In the genomic region with DNA sequence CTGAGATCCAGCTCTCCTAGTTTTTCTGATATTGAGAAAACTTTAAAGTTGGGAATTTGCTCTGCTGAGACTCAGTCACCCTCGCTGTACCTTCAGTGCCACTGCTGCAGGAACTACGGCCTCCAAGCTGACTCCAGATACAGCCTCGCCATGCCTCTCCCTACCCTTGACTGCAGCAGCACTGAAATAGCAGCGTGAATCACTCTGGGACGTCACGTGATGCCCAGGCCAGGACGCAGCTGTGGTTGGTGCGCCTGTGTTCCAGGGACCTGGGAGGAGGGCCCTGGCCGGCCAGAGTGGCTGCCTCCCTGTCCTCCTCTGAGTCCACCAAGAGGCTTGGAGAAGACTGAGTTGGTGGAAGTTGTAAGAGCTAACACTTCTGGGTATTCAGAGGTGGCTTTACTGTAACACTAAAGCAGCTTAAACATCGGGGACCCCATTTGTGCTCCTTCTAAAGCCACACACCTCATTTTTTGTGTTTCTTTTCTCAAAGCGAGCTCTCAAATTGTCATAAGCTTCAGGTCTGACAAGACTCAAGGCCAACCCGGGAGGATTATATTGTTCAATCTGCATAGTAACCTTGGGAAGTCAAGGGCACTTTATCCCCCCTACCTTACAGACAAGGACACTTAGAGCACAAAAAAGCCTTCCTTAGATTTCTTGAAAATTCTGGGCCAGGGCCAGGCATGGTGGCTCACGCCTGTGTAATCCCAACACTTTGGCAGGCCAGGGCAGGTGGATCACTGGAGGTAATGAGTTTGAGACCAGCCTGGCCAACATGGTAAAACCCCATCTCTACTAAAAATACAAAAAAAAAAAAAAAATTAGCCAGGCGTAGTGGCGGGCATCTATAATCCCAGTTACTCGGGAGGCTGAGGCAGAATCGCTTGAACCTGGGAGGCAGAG, we compare ENCODE assay signal across 1 cellular context.
TF ChIP-seq lines count a peak whose summit lies in the region.

No MANE protein-coding gene starts in this region.

TF ChIP-seq in HepG2, 621 proteins besides CTCF, POLR2A, EP300 and RAD21 (continued from another document and continues in another):
- TF ChIP-seq, protein P1, sequence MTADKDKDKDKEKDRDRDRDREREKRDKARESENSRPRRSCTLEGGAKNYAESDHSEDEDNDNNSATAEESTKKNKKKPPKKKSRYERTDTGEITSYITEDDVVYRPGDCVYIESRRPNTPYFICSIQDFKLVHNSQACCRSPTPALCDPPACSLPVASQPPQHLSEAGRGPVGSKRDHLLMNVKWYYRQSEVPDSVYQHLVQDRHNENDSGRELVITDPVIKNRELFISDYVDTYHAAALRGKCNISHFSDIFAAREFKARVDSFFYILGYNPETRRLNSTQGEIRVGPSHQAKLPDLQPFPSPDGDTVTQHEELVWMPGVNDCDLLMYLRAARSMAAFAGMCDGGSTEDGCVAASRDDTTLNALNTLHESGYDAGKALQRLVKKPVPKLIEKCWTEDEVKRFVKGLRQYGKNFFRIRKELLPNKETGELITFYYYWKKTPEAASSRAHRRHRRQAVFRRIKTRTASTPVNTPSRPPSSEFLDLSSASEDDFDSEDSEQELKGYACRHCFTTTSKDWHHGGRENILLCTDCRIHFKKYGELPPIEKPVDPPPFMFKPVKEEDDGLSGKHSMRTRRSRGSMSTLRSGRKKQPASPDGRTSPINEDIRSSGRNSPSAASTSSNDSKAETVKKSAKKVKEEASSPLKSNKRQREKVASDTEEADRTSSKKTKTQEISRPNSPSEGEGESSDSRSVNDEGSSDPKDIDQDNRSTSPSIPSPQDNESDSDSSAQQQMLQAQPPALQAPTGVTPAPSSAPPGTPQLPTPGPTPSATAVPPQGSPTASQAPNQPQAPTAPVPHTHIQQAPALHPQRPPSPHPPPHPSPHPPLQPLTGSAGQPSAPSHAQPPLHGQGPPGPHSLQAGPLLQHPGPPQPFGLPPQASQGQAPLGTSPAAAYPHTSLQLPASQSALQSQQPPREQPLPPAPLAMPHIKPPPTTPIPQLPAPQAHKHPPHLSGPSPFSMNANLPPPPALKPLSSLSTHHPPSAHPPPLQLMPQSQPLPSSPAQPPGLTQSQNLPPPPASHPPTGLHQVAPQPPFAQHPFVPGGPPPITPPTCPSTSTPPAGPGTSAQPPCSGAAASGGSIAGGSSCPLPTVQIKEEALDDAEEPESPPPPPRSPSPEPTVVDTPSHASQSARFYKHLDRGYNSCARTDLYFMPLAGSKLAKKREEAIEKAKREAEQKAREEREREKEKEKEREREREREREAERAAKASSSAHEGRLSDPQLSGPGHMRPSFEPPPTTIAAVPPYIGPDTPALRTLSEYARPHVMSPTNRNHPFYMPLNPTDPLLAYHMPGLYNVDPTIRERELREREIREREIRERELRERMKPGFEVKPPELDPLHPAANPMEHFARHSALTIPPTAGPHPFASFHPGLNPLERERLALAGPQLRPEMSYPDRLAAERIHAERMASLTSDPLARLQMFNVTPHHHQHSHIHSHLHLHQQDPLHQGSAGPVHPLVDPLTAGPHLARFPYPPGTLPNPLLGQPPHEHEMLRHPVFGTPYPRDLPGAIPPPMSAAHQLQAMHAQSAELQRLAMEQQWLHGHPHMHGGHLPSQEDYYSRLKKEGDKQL (CRISPR knock-in tag; IDR thresholded peaks at IDR 0.05; ENCODE audit: low read depth): no peak
- no peak for TF ChIP-seq ZNF207 (IDR thresholded peaks at IDR 0.05; ENCODE audit: borderline replicate concordance)
- no peak for TF ChIP-seq PHB2 (IDR thresholded peaks at IDR 0.05; ENCODE audit: partially characterized antibody)
- TF ChIP-seq, protein P2, sequence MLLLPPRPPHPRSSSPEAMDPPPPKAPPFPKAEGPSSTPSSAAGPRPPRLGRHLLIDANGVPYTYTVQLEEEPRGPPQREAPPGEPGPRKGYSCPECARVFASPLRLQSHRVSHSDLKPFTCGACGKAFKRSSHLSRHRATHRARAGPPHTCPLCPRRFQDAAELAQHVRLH (CRISPR knock-in tag; IDR thresholded peaks at IDR 0.05; ENCODE audit: borderline replicate concordance, low read depth): peak; percentile 53; the same call in 1 of the 2 replicates
- TF ChIP-seq, protein P3, sequence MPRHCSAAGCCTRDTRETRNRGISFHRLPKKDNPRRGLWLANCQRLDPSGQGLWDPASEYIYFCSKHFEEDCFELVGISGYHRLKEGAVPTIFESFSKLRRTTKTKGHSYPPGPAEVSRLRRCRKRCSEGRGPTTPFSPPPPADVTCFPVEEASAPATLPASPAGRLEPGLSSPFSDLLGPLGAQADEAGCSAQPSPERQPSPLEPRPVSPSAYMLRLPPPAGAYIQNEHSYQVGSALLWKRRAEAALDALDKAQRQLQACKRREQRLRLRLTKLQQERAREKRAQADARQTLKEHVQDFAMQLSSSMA (CRISPR knock-in tag; IDR thresholded peaks at IDR 0.05): no peak
- no peak for TF ChIP-seq CBFB (CRISPR knock-in tag; IDR thresholded peaks at IDR 0.05)
- TF ChIP-seq ZBTB8A (CRISPR knock-in tag; IDR thresholded peaks at IDR 0.05; ENCODE audit: borderline replicate concordance, low read depth): no peak
- TF ChIP-seq ZKSCAN8 (CRISPR knock-in tag; IDR thresholded peaks at IDR 0.05; ENCODE audit: borderline replicate concordance): no peak
- no peak for TF ChIP-seq KAT2B (IDR thresholded peaks at IDR 0.05; ENCODE audit: borderline replicate concordance, low read depth, low read length)
- no peak for TF ChIP-seq FOSL1 (CRISPR knock-in tag; IDR thresholded peaks at IDR 0.05; ENCODE audit: borderline replicate concordance)
- no peak for TF ChIP-seq GTF2F1 (IDR thresholded peaks at IDR 0.05; ENCODE audit: low read length)
- no peak for TF ChIP-seq ZNF841 (CRISPR knock-in tag; IDR thresholded peaks at IDR 0.05; ENCODE audit: borderline replicate concordance)
- TF ChIP-seq, protein P4, sequence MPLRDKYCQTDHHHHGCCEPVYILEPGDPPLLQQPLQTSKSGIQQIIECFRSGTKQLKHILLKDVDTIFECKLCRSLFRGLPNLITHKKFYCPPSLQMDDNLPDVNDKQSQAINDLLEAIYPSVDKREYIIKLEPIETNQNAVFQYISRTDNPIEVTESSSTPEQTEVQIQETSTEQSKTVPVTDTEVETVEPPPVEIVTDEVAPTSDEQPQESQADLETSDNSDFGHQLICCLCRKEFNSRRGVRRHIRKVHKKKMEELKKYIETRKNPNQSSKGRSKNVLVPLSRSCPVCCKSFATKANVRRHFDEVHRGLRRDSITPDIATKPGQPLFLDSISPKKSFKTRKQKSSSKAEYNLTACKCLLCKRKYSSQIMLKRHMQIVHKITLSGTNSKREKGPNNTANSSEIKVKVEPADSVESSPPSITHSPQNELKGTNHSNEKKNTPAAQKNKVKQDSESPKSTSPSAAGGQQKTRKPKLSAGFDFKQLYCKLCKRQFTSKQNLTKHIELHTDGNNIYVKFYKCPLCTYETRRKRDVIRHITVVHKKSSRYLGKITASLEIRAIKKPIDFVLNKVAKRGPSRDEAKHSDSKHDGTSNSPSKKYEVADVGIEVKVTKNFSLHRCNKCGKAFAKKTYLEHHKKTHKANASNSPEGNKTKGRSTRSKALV (CRISPR knock-in tag; IDR thresholded peaks at IDR 0.05): no peak
- no peak for TF ChIP-seq ZNF878 (CRISPR knock-in tag; IDR thresholded peaks at IDR 0.05)
- TF ChIP-seq SIX4 (CRISPR knock-in tag; IDR thresholded peaks at IDR 0.05): no peak
- no peak for TF ChIP-seq GZF1 (CRISPR knock-in tag; IDR thresholded peaks at IDR 0.05)
- no peak for TF ChIP-seq ZNF7 (CRISPR knock-in tag; IDR thresholded peaks at IDR 0.05)
- TF ChIP-seq ZC3H13 (CRISPR knock-in tag; IDR thresholded peaks at IDR 0.05): peak; percentile 87; the same call in 1 of the 2 replicates
- 0 out of 2 replicates have a peak, but pooled peaks have one; percentile 16 for TF ChIP-seq ATF7-NPFF (CRISPR knock-in tag; IDR thresholded peaks at IDR 0.05; ENCODE audit: low read depth)
- no peak for TF ChIP-seq GPN1 (CRISPR knock-in tag; IDR thresholded peaks at IDR 0.05; ENCODE audit: borderline replicate concordance)
- TF ChIP-seq, protein P5, sequence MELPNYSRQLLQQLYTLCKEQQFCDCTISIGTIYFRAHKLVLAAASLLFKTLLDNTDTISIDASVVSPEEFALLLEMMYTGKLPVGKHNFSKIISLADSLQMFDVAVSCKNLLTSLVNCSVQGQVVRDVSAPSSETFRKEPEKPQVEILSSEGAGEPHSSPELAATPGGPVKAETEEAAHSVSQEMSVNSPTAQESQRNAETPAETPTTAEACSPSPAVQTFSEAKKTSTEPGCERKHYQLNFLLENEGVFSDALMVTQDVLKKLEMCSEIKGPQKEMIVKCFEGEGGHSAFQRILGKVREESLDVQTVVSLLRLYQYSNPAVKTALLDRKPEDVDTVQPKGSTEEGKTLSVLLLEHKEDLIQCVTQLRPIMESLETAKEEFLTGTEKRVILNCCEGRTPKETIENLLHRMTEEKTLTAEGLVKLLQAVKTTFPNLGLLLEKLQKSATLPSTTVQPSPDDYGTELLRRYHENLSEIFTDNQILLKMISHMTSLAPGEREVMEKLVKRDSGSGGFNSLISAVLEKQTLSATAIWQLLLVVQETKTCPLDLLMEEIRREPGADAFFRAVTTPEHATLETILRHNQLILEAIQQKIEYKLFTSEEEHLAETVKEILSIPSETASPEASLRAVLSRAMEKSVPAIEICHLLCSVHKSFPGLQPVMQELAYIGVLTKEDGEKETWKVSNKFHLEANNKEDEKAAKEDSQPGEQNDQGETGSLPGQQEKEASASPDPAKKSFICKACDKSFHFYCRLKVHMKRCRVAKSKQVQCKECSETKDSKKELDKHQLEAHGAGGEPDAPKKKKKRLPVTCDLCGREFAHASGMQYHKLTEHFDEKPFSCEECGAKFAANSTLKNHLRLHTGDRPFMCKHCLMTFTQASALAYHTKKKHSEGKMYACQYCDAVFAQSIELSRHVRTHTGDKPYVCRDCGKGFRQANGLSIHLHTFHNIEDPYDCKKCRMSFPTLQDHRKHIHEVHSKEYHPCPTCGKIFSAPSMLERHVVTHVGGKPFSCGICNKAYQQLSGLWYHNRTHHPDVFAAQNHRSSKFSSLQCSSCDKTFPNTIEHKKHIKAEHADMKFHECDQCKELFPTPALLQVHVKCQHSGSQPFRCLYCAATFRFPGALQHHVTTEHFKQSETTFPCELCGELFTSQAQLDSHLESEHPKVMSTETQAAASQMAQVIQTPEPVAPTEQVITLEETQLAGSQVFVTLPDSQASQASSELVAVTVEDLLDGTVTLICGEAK (IDR thresholded peaks at IDR 0.05): no peak
- TF ChIP-seq, protein P5 (CRISPR knock-in tag; IDR thresholded peaks at IDR 0.05): no peak
- TF ChIP-seq MAFF (IDR thresholded peaks at IDR 0.05; ENCODE audit: low read depth, low read length): no peak
- no peak for TF ChIP-seq ZNF501 (CRISPR knock-in tag; IDR thresholded peaks at IDR 0.05)
- TF ChIP-seq PHF8 (CRISPR knock-in tag; IDR thresholded peaks at IDR 0.05): peak; percentile 29
- TF ChIP-seq HOXA3 (CRISPR knock-in tag; IDR thresholded peaks at IDR 0.05): peak; percentile 55; the same call in 1 of the 2 replicates
- TF ChIP-seq ZNF616 (CRISPR knock-in tag; IDR thresholded peaks at IDR 0.05; ENCODE audit: low read depth): peak; percentile 40; the same call in 1 of the 2 replicates
- no peak for TF ChIP-seq ZNF33B (CRISPR knock-in tag; IDR thresholded peaks at IDR 0.05)
- no peak for TF ChIP-seq BRD4 (CRISPR knock-in tag; IDR thresholded peaks at IDR 0.05)
- TF ChIP-seq EZH2 (conservative IDR thresholded peaks at IDR 0.05; ENCODE audit: low read depth, low read length): no peak
- no peak for TF ChIP-seq IRX3 (CRISPR knock-in tag; IDR thresholded peaks at IDR 0.05; ENCODE audit: borderline replicate concordance, low read depth)
- TF ChIP-seq ZNF484 (CRISPR knock-in tag; IDR thresholded peaks at IDR 0.05; ENCODE audit: borderline replicate concordance, low read depth): no peak
- TF ChIP-seq THAP11 (CRISPR knock-in tag; IDR thresholded peaks at IDR 0.05): peak; percentile 31; the same call in 1 of the 2 replicates
- TF ChIP-seq, protein P6, sequence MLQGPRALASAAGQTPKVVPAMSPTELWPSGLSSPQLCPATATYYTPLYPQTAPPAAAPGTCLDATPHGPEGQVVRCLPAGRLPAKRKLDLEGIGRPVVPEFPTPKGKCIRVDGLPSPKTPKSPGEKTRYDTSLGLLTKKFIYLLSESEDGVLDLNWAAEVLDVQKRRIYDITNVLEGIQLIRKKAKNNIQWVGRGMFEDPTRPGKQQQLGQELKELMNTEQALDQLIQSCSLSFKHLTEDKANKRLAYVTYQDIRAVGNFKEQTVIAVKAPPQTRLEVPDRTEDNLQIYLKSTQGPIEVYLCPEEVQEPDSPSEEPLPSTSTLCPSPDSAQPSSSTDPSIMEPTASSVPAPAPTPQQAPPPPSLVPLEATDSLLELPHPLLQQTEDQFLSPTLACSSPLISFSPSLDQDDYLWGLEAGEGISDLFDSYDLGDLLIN (CRISPR knock-in tag; IDR thresholded peaks at IDR 0.05; ENCODE audit: borderline replicate concordance): no peak
